In the genomic region with DNA sequence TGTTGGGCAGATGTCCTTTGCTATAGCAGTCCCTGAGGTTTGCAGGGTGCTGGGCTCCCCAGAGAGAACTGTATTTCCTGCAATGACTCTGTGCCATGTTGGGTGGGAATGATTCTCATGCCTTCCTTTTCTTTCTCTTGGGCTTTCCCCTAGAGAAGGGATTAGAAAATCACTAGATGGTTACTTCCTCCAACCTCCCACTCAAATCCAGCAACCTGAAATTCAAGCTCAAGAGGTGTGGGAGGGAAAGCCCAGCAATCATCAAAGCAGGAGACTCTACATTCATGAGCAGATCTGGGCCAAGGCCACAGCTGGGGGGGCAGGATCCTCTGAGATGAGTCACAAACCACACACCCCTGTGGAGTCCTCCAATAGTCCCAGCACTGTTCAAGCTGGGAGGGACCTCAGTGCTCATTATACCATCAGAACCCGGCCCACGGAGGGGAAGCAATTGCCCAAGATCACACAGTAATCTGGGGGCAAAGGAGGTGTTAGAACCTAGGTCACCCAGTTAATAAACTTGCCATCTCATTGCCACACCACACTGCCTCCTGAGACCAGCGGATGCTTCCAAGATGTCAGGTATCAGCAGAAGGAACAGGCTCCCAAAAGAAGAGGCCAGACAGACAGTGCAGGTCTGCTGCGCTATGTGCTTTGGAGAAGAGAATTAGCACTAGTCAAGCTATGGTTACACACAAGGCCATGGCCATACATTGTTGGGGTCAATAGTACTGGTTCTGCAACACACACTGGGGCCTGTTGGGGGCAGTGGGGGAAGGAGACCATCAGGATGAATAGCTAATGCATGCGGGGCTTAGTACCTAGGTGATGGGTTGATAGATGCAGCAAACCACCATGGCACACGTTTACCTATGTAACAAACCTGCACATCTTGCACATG, we compare ENCODE assay signal across 9 cellular contexts.
DNase-seq lines count a peak whose midpoint lies in the region; ATAC-seq, FAIRE-seq and TF ChIP-seq lines count a peak whose summit lies in the region.
"Had no signal": no experiment of that assay in that cellular context is flagged by ENCODE, and none has a peak within 500 bp of the region (broad histone marks: within the 10 kb centered on the region; RNA-seq: fewer than 3 reads in every experiment).

No MANE protein-coding gene starts in this region.

- no peaks in the 10 kb centered on the region for H3K36me3 ChIP-seq in colonic mucosa
- H3K36me3 ChIP-seq: ovary had no signal

- no peak for TF ChIP-seq CTCF in colonic mucosa (IDR thresholded peaks at IDR 0.05)

- no peak overlapping the region for H3K9ac ChIP-seq in colonic mucosa (ENCODE audit: low read depth in 2 of 2, low read length in 2 of 2)

- H3K9me3 ChIP-seq in colonic mucosa = no peaks in the 10 kb centered on the region
- H3K9me3 ChIP-seq: ovary had no signal

- peak; percentile 3 for DNase-seq in stimulated activated CD4-positive, alpha-beta T cell treated with anti-CD3 and anti-CD28 coated beads, Interleukin-4, amount 100 ng/mL, for 24 hours
- DNase-seq in stimulated activated CD4-positive, alpha-beta T cell treated with anti-CD3 and anti-CD28 coated beads, Interleukin-1b, Interleukin-23, amount 100 ng/mL, for 48 hours = no peak
- DNase-seq in RCC 7860 (ENCODE audit: low spot score) = peak; percentile 80
- DNase-seq in left kidney (ENCODE audit: low read depth, low spot score) = peak; percentile 51
- no peak for DNase-seq in colonic mucosa
- DNase-seq in Ammon's horn (ENCODE audit: low spot score) = no peak
- no peak for DNase-seq in SKM-1 treated with dmso at 0.1 percent for 144 hours (lab: John Stamatoyannopoulos, UW; ENCODE audit: unreplicated experiment)

- no peak overlapping the region for H3K27ac ChIP-seq in colonic mucosa
- H3K27ac ChIP-seq: ovary had no signal

- intact Hi-C loops in colonic mucosa (cut with DNase I) = no loop called here

- FAIRE-seq in RCC 7860 (lab: Jason Lieb, UNC) = peak; percentile 82

- no peaks in the 10 kb centered on the region for H3K4me1 ChIP-seq in colonic mucosa

- H3K27me3 ChIP-seq in colonic mucosa = no peaks in the 10 kb centered on the region
- H3K27me3 ChIP-seq: ovary had no signal

- peak; percentile 76 for ATAC-seq in HG02973 (IDR thresholded peaks at IDR 0.05; ENCODE audit: unreplicated experiment)

- no peak overlapping the region for H3K4me3 ChIP-seq in colonic mucosa
- H3K4me3 ChIP-seq: ovary had no signal

Comparison
In these comparisons a context has a peak if more than half of its experiments do, and no peak if none do; other contexts are left out.
1. DNase-seq: peak in stimulated activated CD4-positive, alpha-beta T cell treated with anti-CD3 and anti-CD28 coated beads, Interleukin-4, amount 100 ng/mL, for 24 hours (single experiment), RCC 7860 (single experiment) and left kidney (single experiment); none in stimulated activated CD4-positive, alpha-beta T cell treated with anti-CD3 and anti-CD28 coated beads, Interleukin-1b, Interleukin-23, amount 100 ng/mL, for 48 hours (single experiment), colonic mucosa (single experiment), Ammon's horn (single experiment) and SKM-1 treated with dmso at 0.1 percent for 144 hours (single experiment).